ENCODE assay signal across 29 cellular contexts in the genomic region with DNA sequence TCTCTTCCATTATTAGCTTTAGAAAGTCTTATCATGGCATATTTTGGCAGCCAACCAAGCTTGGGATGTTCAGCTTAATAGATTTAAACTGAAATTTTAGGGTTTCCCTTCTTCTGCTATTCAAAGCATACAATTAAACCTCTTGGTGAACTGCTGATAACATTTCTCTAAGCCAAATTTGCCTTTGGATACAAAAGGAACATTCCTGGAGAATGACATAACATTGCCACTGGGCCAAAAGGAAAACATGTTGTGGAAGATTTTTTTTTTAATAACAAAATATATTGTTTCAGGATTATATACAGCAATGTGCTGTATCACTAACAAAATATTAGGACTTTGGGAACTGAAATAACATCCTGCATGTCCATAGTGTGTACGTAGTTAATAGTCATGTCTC.
DNase-seq lines count a peak whose midpoint lies in the region; ATAC-seq, FAIRE-seq and TF ChIP-seq lines count a peak whose summit lies in the region.
"Had no signal": no experiment of that assay in that cellular context is flagged by ENCODE, and none has a peak within 500 bp of the region (broad histone marks: within the 10 kb centered on the region; RNA-seq: fewer than 3 reads in every experiment).

No MANE protein-coding gene starts in this region.

- no peak for ATAC-seq in aorta (ENCODE audit: low FRiP score)
- ATAC-seq: activated T-helper 17 cell treated with anti-CD3 and anti-CD28 coated beads, Interleukin-2, amount 50 U/mL, for 72 hours; body of pancreas; gastrocnemius medialis; SK-N-SH treated with all-trans-retinoic acid at 6 μM for 48 hours; upper lobe of right lung had no signal

- TF ChIP-seq CTCF in astrocyte (IDR thresholded peaks at IDR 0.05; ENCODE audit: insufficient read depth, low read depth, low read length) (no peak), fibroblast of pulmonary artery (IDR thresholded peaks at IDR 0.05; ENCODE audit: low read length, missing control alignments) (no peak)

- peaks cover 6% of the 10 kb centered on the region for H3K9me3 Mint-ChIP-seq in astrocyte (ENCODE audit: unreplicated experiment)

- no peaks in the 10 kb centered on the region for H3K79me2 ChIP-seq in astrocyte (ENCODE audit: insufficient read depth, low read length)

- DNase-seq in EL (peak; percentile 13), astrocyte (ENCODE audit: low read depth) (no peak), fibroblast of pulmonary artery (ENCODE audit: low read depth) (peak; percentile 85), skeletal muscle cell (ENCODE audit: low read depth) (peak; percentile 37), DMS153 treated with DMSO at 0.1 percent for 48 hours (lab: John Stamatoyannopoulos, UW; ENCODE audit: unreplicated experiment) (no peak), aorta (no peak), LoVo (ENCODE audit: low spot score) (no peak)
- DNase-seq in stimulated activated CD4-positive, alpha-beta T cell treated with anti-CD3 and anti-CD28 coated beads, Interleukin-4, amount 100 ng/mL, for 4 hours = no peak
- DNase-seq: activated CD4-positive, alpha-beta T cell treated with anti-CD3 and anti-CD28 coated beads, Interleukin-2, amount 50 U/mL, for 1 hour; activated CD8-positive, alpha-beta memory T cell treated with anti-CD3 and anti-CD28 coated beads, Interleukin-2, amount 50 U/mL, for 4 hours; body of pancreas; gastrocnemius medialis; H9; kidney; MM.1S; NCI-H1436 treated with DMSO at 0.1 percent for 48 hours; NCI-H2171; NCI-H526; upper lobe of right lung; WERI-Rb-1 had no signal

- no peak overlapping the region for H3K9ac ChIP-seq in astrocyte (ENCODE audit: low read length)

- no peaks in the 10 kb centered on the region for H4K20me1 ChIP-seq in astrocyte (ENCODE audit: insufficient read depth, low read length)

- H3K4me1 Mint-ChIP-seq in astrocyte (ENCODE audit: low read depth, unreplicated experiment) = peaks cover 5% of the 10 kb centered on the region
- H3K4me1 Mint-ChIP-seq: activated T-helper 17 cell treated with anti-CD3 and anti-CD28 coated beads, Interleukin-2, amount 50 U/mL, for 72 hours; IgD-negative memory B cell had no signal

- H3K36me3 Mint-ChIP-seq in astrocyte (ENCODE audit: low read depth, unreplicated experiment) = no peaks in the 10 kb centered on the region
- H3K36me3 Mint-ChIP-seq: activated naive CD8-positive, alpha-beta T cell; IgD-negative memory B cell had no signal

- no peak overlapping the region for H3K27ac Mint-ChIP-seq in astrocyte (ENCODE audit: unreplicated experiment)
- H3K27ac Mint-ChIP-seq: activated naive CD8-positive, alpha-beta T cell; activated T-helper 17 cell treated with anti-CD3 and anti-CD28 coated beads, Interleukin-2, amount 50 U/mL, for 72 hours; dendritic cell treated with granulocyte-macrophage colony-stimulating factor and Interleukin-4, amounts not matched to agents 40 ng/mL and 50 ng/mL, for 4 days; H9; IgD-negative memory B cell; stimulated activated naive CD8-positive, alpha-beta T cell treated with anti-CD3 and anti-CD28 coated beads, Interleukin-15, Interleukin-2, amounts not matched to agents 100 ng/mL and 50 ng/mL, for 24 hours; T-helper 2 cell treated with Interferon-gamma antibody and Interleukin-4, amounts not matched to agents 5 μg/mL and 100 μg/mL, for 36 hours had no signal

- 2 to 7% methylated on average over 1 of the region's 1 CpG for WGBS in aorta, 2 donors

- no peaks in the 10 kb centered on the region for H3K27me3 ChIP-seq in astrocyte (ENCODE audit: insufficient read depth, low read length)
- H3K27me3 ChIP-seq in aorta (ENCODE audit: control insufficient read depth in 1 of 2, insufficient read depth in 2 of 2, low read length in 1 of 2) = no peaks in the 10 kb centered on the region
- H3K27me3 ChIP-seq: body of pancreas, gastrocnemius medialis, upper lobe of right lung had no signal

- H3K4me1 ChIP-seq in astrocyte (ENCODE audit: insufficient read depth, low read length) = peaks cover 9% of the 10 kb centered on the region
- no peaks in the 10 kb centered on the region for H3K4me1 ChIP-seq in aorta (ENCODE audit: control insufficient read depth in 1 of 2, insufficient read depth in 2 of 2, low read length in 2 of 2)
- H3K4me1 ChIP-seq: body of pancreas, gastrocnemius medialis, upper lobe of right lung had no signal

- peak overlapping the region; percentile 8 for H3K4me2 ChIP-seq in astrocyte (ENCODE audit: low read length)

- H3K27me3 Mint-ChIP-seq in astrocyte (ENCODE audit: low read depth, unreplicated experiment) = peaks cover 7% of the 10 kb centered on the region
- H3K27me3 Mint-ChIP-seq: activated naive CD8-positive, alpha-beta T cell; activated T-helper 17 cell treated with anti-CD3 and anti-CD28 coated beads, Interleukin-2, amount 50 U/mL, for 72 hours; dendritic cell treated with granulocyte-macrophage colony-stimulating factor and Interleukin-4, amounts not matched to agents 40 ng/mL and 50 ng/mL, for 4 days; IgD-negative memory B cell; stimulated activated naive CD8-positive, alpha-beta T cell treated with anti-CD3 and anti-CD28 coated beads, Interleukin-15, Interleukin-2, amounts not matched to agents 100 ng/mL and 50 ng/mL, for 24 hours had no signal

- H3K36me3 ChIP-seq in astrocyte (ENCODE audit: insufficient read depth, low read length) (no peaks in the 10 kb centered on the region), aorta (ENCODE audit: control insufficient read depth in 1 of 2, insufficient read depth in 2 of 2, low read length in 1 of 2) (no peaks in the 10 kb centered on the region)
- H3K36me3 ChIP-seq: gastrocnemius medialis, upper lobe of right lung, WERI-Rb-1 had no signal

- H2AFZ ChIP-seq in astrocyte (ENCODE audit: low read depth, low read length) = no peak overlapping the region

- no peak overlapping the region for H3K4me3 Mint-ChIP-seq in astrocyte (ENCODE audit: unreplicated experiment)
- H3K4me3 Mint-ChIP-seq: activated naive CD8-positive, alpha-beta T cell; activated T-helper 17 cell treated with anti-CD3 and anti-CD28 coated beads, Interleukin-2, amount 50 U/mL, for 72 hours; dendritic cell treated with granulocyte-macrophage colony-stimulating factor and Interleukin-4, amounts not matched to agents 40 ng/mL and 50 ng/mL, for 4 days; H9; IgD-negative memory B cell; stimulated activated naive CD8-positive, alpha-beta T cell treated with anti-CD3 and anti-CD28 coated beads, Interleukin-15, Interleukin-2, amounts not matched to agents 100 ng/mL and 50 ng/mL, for 24 hours; T-helper 2 cell treated with Interferon-gamma antibody and Interleukin-4, amounts not matched to agents 5 μg/mL and 100 μg/mL, for 36 hours had no signal

- no peaks in the 10 kb centered on the region for H3K9me3 ChIP-seq in astrocyte (ENCODE audit: insufficient read depth, low read depth, low read length)
- H3K9me3 ChIP-seq in aorta (ENCODE audit: control insufficient read depth, low read length) = peaks cover 2% of the 10 kb centered on the region
- H3K9me3 ChIP-seq: body of pancreas, gastrocnemius medialis, upper lobe of right lung had no signal

- intact Hi-C loops in aorta (cut with DNase I) = no loop called here

- no peak for FAIRE-seq in astrocyte (lab: Jason Lieb, UNC)
- FAIRE-seq: G401.6, kidney had no signal

- H3K27ac ChIP-seq in astrocyte (ENCODE audit: low read depth, low read length) (peak overlapping the region; percentile 40), aorta (ENCODE audit: low read depth in 1 of 2, low read length in 2 of 2) (no peak overlapping the region)
- H3K27ac ChIP-seq: body of pancreas, gastrocnemius medialis, upper lobe of right lung, WERI-Rb-1 had no signal

- H3K4me3 ChIP-seq in astrocyte (ENCODE audit: insufficient read depth, low read depth, low read length) = no peak overlapping the region
- no peak overlapping the region for H3K4me3 ChIP-seq in fibroblast of pulmonary artery (replicated peaks; ENCODE audit: low read depth, low read length)
- no peak overlapping the region for H3K4me3 ChIP-seq in skeletal muscle cell (ENCODE audit: low read depth, low read length)
- H3K4me3 ChIP-seq in aorta (ENCODE audit: low read length in 2 of 2) = no peak overlapping the region
- H3K4me3 ChIP-seq: body of pancreas, gastrocnemius medialis, lung, upper lobe of right lung had no signal

Comparison
In these comparisons a context has a peak if more than half of its experiments do, and no peak if none do; other contexts are left out.
1. DNase-seq: peak in EL (single experiment), fibroblast of pulmonary artery (single experiment) and skeletal muscle cell (single experiment); none in astrocyte (single experiment), DMS153 treated with DMSO at 0.1 percent for 48 hours (single experiment), aorta (0 of 2), stimulated activated CD4-positive, alpha-beta T cell treated with anti-CD3 and anti-CD28 coated beads, Interleukin-4, amount 100 ng/mL, for 4 hours (0 of 2) and LoVo (single experiment).